In genomic region chr10:29970576-29970975, GRCh38 we compare ENCODE assay signal across 30 cellular contexts.
"Had no signal": no experiment of that assay in that cellular context is flagged by ENCODE, and none has a peak within 500 bp of the region (broad histone marks: within the 10 kb centered on the region; RNA-seq: fewer than 3 reads in every experiment).

No MANE protein-coding gene starts in this region.

- DNase-seq: activated CD4-positive, alpha-beta T cell treated with anti-CD3 and anti-CD28 coated beads for 4 hours; activated CD4-positive, alpha-beta T cell treated with anti-CD3 and anti-CD28 coated beads, Interleukin-2, amount 50 U/mL, for 48 hours; activated CD4-positive, CD25-positive, alpha-beta regulatory T cell; activated CD8-positive, alpha-beta memory T cell treated with anti-CD3 and anti-CD28 coated beads for 24 hours; activated effector memory CD4-positive, alpha-beta T cell treated with Interleukin-2 at 50 U/mL for 16 hours; activated naive CD4-positive, alpha-beta T cell treated with anti-CD3 and anti-CD28 coated beads for 36 hours; activated naive CD8-positive, alpha-beta T cell treated with anti-CD3 and anti-CD28 coated beads for 36 hours; amniotic stem cell; endodermal cell; esophagus squamous epithelium; hippocampal formation; lower lobe of right lung; mesenchymal stem cell; natural killer cell; small intestine; stimulated activated CD4-positive, alpha-beta T cell treated with anti-CD3 and anti-CD28 coated beads, Interleukin-4, amount 100 ng/mL, for 24 hours; T-helper 1 cell; upper lobe of left lung had no signal

- H3K27ac Mint-ChIP-seq: activated naive CD4-positive, alpha-beta T cell treated with anti-CD3 and anti-CD28 coated beads for 36 hours; activated naive CD8-positive, alpha-beta T cell treated with anti-CD3 and anti-CD28 coated beads for 36 hours; dendritic cell treated with granulocyte-macrophage colony-stimulating factor and Interleukin-4, amounts not matched to agents 40 ng/mL and 50 ng/mL, for 4 days; endodermal cell; natural killer cell; stimulated activated effector memory CD8-positive, alpha-beta T cell treated with anti-CD3 and anti-CD28 coated beads, Interleukin-12 subunit alpha, Interleukin-12 subunit beta, amount 100 ng/mL, for 72 hours; stimulated activated naive CD8-positive, alpha-beta T cell treated with anti-CD3 and anti-CD28 coated beads, Interleukin-15, Interleukin-2, amounts not matched to agents 100 ng/mL and 50 ng/mL, for 24 hours; T-helper 2 cell treated with Interferon-gamma antibody and Interleukin-4, amounts not matched to agents 5 μg/mL and 100 μg/mL, for 36 hours had no signal

- H3K27me3 Mint-ChIP-seq: dendritic cell treated with granulocyte-macrophage colony-stimulating factor and Interleukin-4, amounts not matched to agents 40 ng/mL and 50 ng/mL, for 4 days had no signal

- FAIRE-seq: small intestine had no signal

- H3K36me3 ChIP-seq: breast epithelium, esophagus squamous epithelium, gastroesophageal sphincter, lower lobe of right lung, neural progenitor cell, upper lobe of left lung, vagina had no signal

- H3K4me1 Mint-ChIP-seq: activated naive CD8-positive, alpha-beta T cell treated with anti-CD3 and anti-CD28 coated beads for 36 hours; central memory CD8-positive, alpha-beta T cell; endodermal cell; natural killer cell; stimulated activated effector memory CD8-positive, alpha-beta T cell treated with anti-CD3 and anti-CD28 coated beads, Interleukin-12 subunit alpha, Interleukin-12 subunit beta, amount 100 ng/mL, for 72 hours had no signal

- H3K27ac ChIP-seq: breast epithelium, epithelial cell of prostate, esophagus squamous epithelium, lower lobe of right lung, neural progenitor cell, upper lobe of left lung, vagina had no signal

- H3K9me3 ChIP-seq: breast epithelium, esophagus squamous epithelium, gastroesophageal sphincter, lower lobe of right lung, upper lobe of left lung, vagina had no signal

- H3K4me3 ChIP-seq: breast epithelium, esophagus squamous epithelium, gastroesophageal sphincter, lower lobe of right lung, neural progenitor cell, upper lobe of left lung, vagina had no signal

- H3K9ac ChIP-seq: neural progenitor cell had no signal

- H2AFZ ChIP-seq: neural progenitor cell had no signal

- H3K4me3 Mint-ChIP-seq: activated naive CD4-positive, alpha-beta T cell treated with anti-CD3 and anti-CD28 coated beads for 36 hours; activated naive CD8-positive, alpha-beta T cell treated with anti-CD3 and anti-CD28 coated beads for 36 hours; central memory CD8-positive, alpha-beta T cell; dendritic cell treated with granulocyte-macrophage colony-stimulating factor and Interleukin-4, amounts not matched to agents 40 ng/mL and 50 ng/mL, for 4 days; endodermal cell; natural killer cell; neural progenitor cell; stimulated activated effector memory CD8-positive, alpha-beta T cell treated with anti-CD3 and anti-CD28 coated beads, Interleukin-12 subunit alpha, Interleukin-12 subunit beta, amount 100 ng/mL, for 72 hours; stimulated activated naive CD8-positive, alpha-beta T cell treated with anti-CD3 and anti-CD28 coated beads, Interleukin-15, Interleukin-2, amounts not matched to agents 100 ng/mL and 50 ng/mL, for 24 hours; T-helper 2 cell treated with Interferon-gamma antibody and Interleukin-4, amounts not matched to agents 5 μg/mL and 100 μg/mL, for 36 hours had no signal

- H3K9me3 Mint-ChIP-seq: endodermal cell; T-helper 2 cell treated with Interferon-gamma antibody and Interleukin-4, amounts not matched to agents 5 μg/mL and 100 μg/mL, for 36 hours had no signal

- ATAC-seq: gastroesophageal sphincter; left lobe of liver; lower lobe of right lung; natural killer cell; sciatic nerve; stimulated activated effector memory CD8-positive, alpha-beta T cell treated with anti-CD3 and anti-CD28 coated beads, Interleukin-12 subunit alpha, Interleukin-12 subunit beta, amount 100 ng/mL, for 72 hours had no signal

- H3K4me2 ChIP-seq: neural progenitor cell had no signal

- H3K4me1 ChIP-seq: breast epithelium, lower lobe of right lung, neural progenitor cell, upper lobe of left lung, vagina had no signal

- H3K36me3 Mint-ChIP-seq: activated naive CD8-positive, alpha-beta T cell treated with anti-CD3 and anti-CD28 coated beads for 36 hours; natural killer cell; neural progenitor cell; stimulated activated effector memory CD8-positive, alpha-beta T cell treated with anti-CD3 and anti-CD28 coated beads, Interleukin-12 subunit alpha, Interleukin-12 subunit beta, amount 100 ng/mL, for 72 hours had no signal

- H3K27me3 ChIP-seq: breast epithelium, esophagus squamous epithelium, gastroesophageal sphincter, neural progenitor cell, upper lobe of left lung, vagina had no signal
